ENCODE assay signal across 3 cellular contexts in genomic region chr4:87690947-87691346, GRCh38. TPM values are rescaled to one million over a fixed set of nuclear protein-coding genes. Genes with fewer than 3 reads are reported as not detected.
"Had no signal": no experiment of that assay in that cellular context is flagged by ENCODE, and none has a peak within 500 bp of the region (broad histone marks: within the 10 kb centered on the region; RNA-seq: fewer than 3 reads in every experiment).

No MANE protein-coding gene starts in this region.

RNA-seq across cellular contexts. Expression of gene DMP1, which starts 40.9 kb away (rescaled TPM):
- total RNA-seq: LHCN-M2, M059J, MCF 10A had no signal
